In the genomic region with DNA sequence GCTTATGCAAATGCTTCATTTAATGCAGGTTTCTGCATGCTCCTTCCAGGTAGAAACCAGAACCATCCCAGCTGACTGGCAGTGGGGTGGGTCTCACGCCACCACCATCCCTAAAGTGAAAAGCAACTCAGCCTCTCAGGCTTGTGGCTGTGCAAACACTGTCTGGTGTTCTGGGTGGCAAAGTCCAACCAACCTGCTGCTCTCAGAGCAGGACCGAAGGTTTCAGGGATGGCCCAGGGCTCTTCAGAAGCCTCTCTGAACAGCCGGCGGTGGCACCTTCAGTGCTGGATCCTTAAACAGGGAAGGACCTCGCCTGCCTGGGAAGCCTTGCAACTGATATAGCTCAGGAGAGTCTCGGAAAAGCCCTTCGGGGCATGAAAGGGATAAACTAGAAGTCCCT, we compare ENCODE assay signal across 23 cellular contexts.
A peak's percentile ranks its signal among the peaks of the same experiment; 100 is the strongest.
DNase-seq lines count a peak whose midpoint lies in the region; ATAC-seq, FAIRE-seq and TF ChIP-seq lines count a peak whose summit lies in the region.
"Had no signal": no experiment of that assay in that cellular context is flagged by ENCODE, and none has a peak within 500 bp of the region (broad histone marks: within the 10 kb centered on the region; RNA-seq: fewer than 3 reads in every experiment).

No MANE protein-coding gene starts in this region.

- H3K4me3 ChIP-seq in kidney (ENCODE audit: low read length in 2 of 2): no peak overlapping the region
- no peak overlapping the region for H3K4me3 ChIP-seq in mucosa of descending colon
- H3K4me3 ChIP-seq in small intestine (ENCODE audit: low read depth in 1 of 2, low read length in 2 of 2): no peak overlapping the region
- no peak overlapping the region for H3K4me3 ChIP-seq in BE2C (ENCODE audit: low read depth, low read length)
- H3K4me3 ChIP-seq: GM23248 had no signal

- no peak for TF ChIP-seq CTCF in kidney (IDR thresholded peaks at IDR 0.05; ENCODE audit: borderline replicate concordance, extremely low read depth, insufficient read depth)
- TF ChIP-seq CTCF in mucosa of descending colon (IDR thresholded peaks at IDR 0.05): no peak
- no peak for TF ChIP-seq CTCF in BE2C (IDR thresholded peaks at IDR 0.05; ENCODE audit: low read depth, low read length)
- no peak for TF ChIP-seq CTCF in GM20000 (IDR thresholded peaks at IDR 0.05; ENCODE audit: extremely low read depth, missing control alignments)

- intact Hi-C loops in kidney (cut with DNase I): no loop called here
- intact Hi-C loops in mucosa of descending colon (cut with DNase I, micrococcal nuclease): no loop called here

- no peaks in the 10 kb centered on the region for H3K4me1 ChIP-seq in kidney (ENCODE audit: control insufficient read depth in 1 of 2, insufficient read depth in 1 of 2, low read depth in 1 of 2, low read length in 2 of 2)
- peaks cover 7% of the 10 kb centered on the region for H3K4me1 ChIP-seq in mucosa of descending colon (ENCODE audit: low read depth)
- no peaks in the 10 kb centered on the region for H3K4me1 ChIP-seq in small intestine (ENCODE audit: control insufficient read depth in 2 of 2, insufficient read depth in 1 of 2, low read depth in 1 of 2, low read length in 1 of 2)
- H3K4me1 ChIP-seq in BE2C: no peaks in the 10 kb centered on the region

- DNase-seq in NCI-H526 treated with DMSO at 0.1 percent for 48 hours (lab: John Stamatoyannopoulos, UW) (peak; percentile 89), kidney (peak; percentile 39), mucosa of descending colon (peak in 2 of 3 donors; percentile 61 to 62), small intestine (peak; percentile 59), BE2C (no peak), GM20000 (ENCODE audit: low spot score) (no peak), NCI-H187 treated with DMSO at 0.1 percent for 48 hours (lab: John Stamatoyannopoulos, UW) (no peak)
- no peak for DNase-seq in activated effector memory CD4-positive, alpha-beta T cell treated with Interleukin-2 at 50 U/mL for 16 hours
- DNase-seq: CD8-positive, alpha-beta T cell; DMS 273 treated with DMSO at 0.1 percent for 48 hours; GM23248; H9; KBM-7; MV-4-11; NCI-H1105; NCI-H1436 treated with DMSO at 0.1 percent for 48 hours; NCI-H2029; NCI-H446; NCI-H69; SHP77 treated with DMSO at 0.1 percent for 48 hours had no signal

- no peaks in the 10 kb centered on the region for H3K9me3 ChIP-seq in kidney (ENCODE audit: control insufficient read depth in 1 of 2, low read length in 2 of 2)
- H3K9me3 ChIP-seq in mucosa of descending colon: no peaks in the 10 kb centered on the region
- no peaks in the 10 kb centered on the region for H3K9me3 ChIP-seq in small intestine (ENCODE audit: control insufficient read depth, low read depth)
- no peaks in the 10 kb centered on the region for H3K9me3 ChIP-seq in BE2C

- 12 to 61% (median 28%) methylated on average over 7 of the region's 7 CpGs for WGBS in small intestine, 3 donors

- H3K27ac ChIP-seq in kidney (ENCODE audit: low read depth in 2 of 2, low read length in 2 of 2) (no peak overlapping the region), small intestine (ENCODE audit: low read depth in 1 of 2, low read length in 1 of 2) (no peak overlapping the region)
- H3K27ac ChIP-seq: C4-2B, GM23248, RWPE1 had no signal

- ATAC-seq in mucosa of descending colon: peak; percentile 95
- ATAC-seq: CD8-positive, alpha-beta T cell had no signal

- H3K36me3 ChIP-seq in kidney (ENCODE audit: control insufficient read depth in 1 of 2, insufficient read depth in 2 of 2, low read length in 2 of 2): peaks cover 31 to 50% of the 10 kb centered on the region in 2 donors
- H3K36me3 ChIP-seq in mucosa of descending colon (ENCODE audit: low read depth): no peaks in the 10 kb centered on the region
- H3K36me3 ChIP-seq in small intestine (ENCODE audit: control insufficient read depth in 2 of 2, insufficient read depth in 2 of 2, low read length in 2 of 2): peaks cover 0 to 2% of the 10 kb centered on the region in 2 donors
- H3K36me3 ChIP-seq in BE2C: no peaks in the 10 kb centered on the region

- FAIRE-seq in kidney (lab: Jason Lieb, UNC) (no peak), small intestine (lab: Jason Lieb, UNC) (no peak)
- FAIRE-seq: HTR-8/SVneo had no signal

- H3K27me3 ChIP-seq in small intestine (ENCODE audit: control insufficient read depth in 2 of 2, insufficient read depth in 2 of 2, low read length in 2 of 2) (no peaks in the 10 kb centered on the region), BE2C (peaks cover 35% of the 10 kb centered on the region)

- H3K9ac ChIP-seq in kidney (ENCODE audit: low read length in 2 of 2): no peak overlapping the region
- H3K9ac ChIP-seq: GM23248 had no signal

Comparison
In these comparisons a context has a peak if more than half of its experiments do, and no peak if none do; other contexts are left out.
1. DNase-seq: peak in NCI-H526 treated with DMSO at 0.1 percent for 48 hours (single experiment), kidney (single experiment), mucosa of descending colon (2 of 3) and small intestine (single experiment); none in BE2C (single experiment), GM20000 (single experiment), NCI-H187 treated with DMSO at 0.1 percent for 48 hours (single experiment) and activated effector memory CD4-positive, alpha-beta T cell treated with Interleukin-2 at 50 U/mL for 16 hours (single experiment).